8 cellular contexts compared by ENCODE assay signal in genomic region chrX:48597353-48598264, GRCh38. TPM values are rescaled to one million over a fixed set of nuclear protein-coding genes. Genes with fewer than 3 reads are reported as not detected.
DNase-seq lines count a peak whose midpoint lies in the region; ATAC-seq, FAIRE-seq and TF ChIP-seq lines count a peak whose summit lies in the region.

TSS of gene WDR13 (plus strand) at chrX:48597492. CDS start at chrX:48597997, 505 bp downstream.

- H3K9me3 ChIP-seq in T-helper 17 cell (ENCODE audit: control insufficient read depth, low read length, poor library complexity, severe bottlenecking) (no peaks in the 10 kb centered on the region), upper lobe of left lung (peaks cover 0 to 8% (median 0%) of the 10 kb centered on the region in 4 donors)

- H3K36me3 ChIP-seq in upper lobe of left lung = peaks cover 0 to 40% (median 21%) of the 10 kb centered on the region in 4 donors

- peaks cover 3 to 6% (median 6%) of the 10 kb centered on the region in 4 donors for H3K4me1 ChIP-seq in upper lobe of left lung

- peak in 1 of 4 donors; percentile 53 for TF ChIP-seq EP300 in upper lobe of left lung (IDR thresholded peaks at IDR 0.05)

- peak within 1 kb of the TSS; percentile 97 for H3K27ac Mint-ChIP-seq in T-helper 17 cell

- peak in 1 of 6 experiments; percentile 14 for TF ChIP-seq CTCF in upper lobe of left lung (IDR thresholded peaks at IDR 0.05)

- TF ChIP-seq POLR2A in GM12891 (IDR thresholded peaks at IDR 0.05; ENCODE audit: low read depth, low read length) (peak; percentile 51; the same call in 1 of the 2 replicates), upper lobe of left lung (IDR thresholded peaks at IDR 0.05) (peak in 3 of 4 donors; percentile 19 to 83 (median 70))

- DNase-seq in GM12891 (ENCODE audit: insufficient read length, low spot score) (peak; percentile 78), NCI-H187 (lab: John Stamatoyannopoulos, UW) (peak; percentile 67 to 78), T-helper 17 cell (peak; percentile 78 to 84 (median 83)), amygdala (lab: John Stamatoyannopoulos, UW) (peak; percentile 40 to 91 (median 80)), left cardiac atrium (peak; percentile 93), posterior vena cava (ENCODE audit: low spot score) (peak; percentile 97), upper lobe of left lung (peak; percentile 93 to 97)

- H3K27me3 Mint-ChIP-seq in T-helper 17 cell = no peaks in the 10 kb centered on the region

- peak within 1 kb of the TSS; percentile 24 to 64 (median 59) for H3K4me3 ChIP-seq in upper lobe of left lung

- no peaks in the 10 kb centered on the region for H3K27me3 ChIP-seq in upper lobe of left lung

- H3K4me3 Mint-ChIP-seq in T-helper 17 cell = peak within 1 kb of the TSS; percentile 96

- FAIRE-seq in GM12891 (lab: Jason Lieb, UNC) = peak; percentile 100

- intact Hi-C loops in left cardiac atrium (cut with DNase I) = no loop called here
- intact Hi-C loops in posterior vena cava (cut with DNase I) = loop anchor here in 1 of 2 donors (5.0 kb wide), 1 partner anchor 1350 kb away; no protein-coding TSS in a partner anchor

- H3K36me3 Mint-ChIP-seq in T-helper 17 cell (ENCODE audit: low read depth) = peaks cover 3% of the 10 kb centered on the region

- peak within 1 kb of the TSS; percentile 95 to 99 (median 96) for H3K27ac ChIP-seq in upper lobe of left lung

- WGBS in upper lobe of left lung, 2 donors = 0 to 39% methylated on average over 2 to 62 of the region's 62 CpGs

- peak; percentile 62 for ATAC-seq in HG02840 (IDR thresholded peaks at IDR 0.05; ENCODE audit: low FRiP score, unreplicated experiment)
- peak; percentile 89 for ATAC-seq in T-helper 17 cell
- ATAC-seq in left cardiac atrium = peak; percentile 93 to 96
- peak; percentile 94 to 97 for ATAC-seq in upper lobe of left lung (ENCODE audit: low FRiP score in 2 of 2)

- H3K4me1 Mint-ChIP-seq in T-helper 17 cell = peaks cover 8% of the 10 kb centered on the region

TF ChIP-seq in GM12891, 5 proteins besides CTCF, POLR2A, EP300 and RAD21:
- TF ChIP-seq POLR2AphosphoS5 (IDR thresholded peaks at IDR 0.05; ENCODE audit: low read depth, low read length) (peak; percentile 60; the same call in 1 of the 2 replicates), POU2F2 (IDR thresholded peaks at IDR 0.05; ENCODE audit: low read depth, low read length) (no peak), TAF1 (IDR thresholded peaks at IDR 0.05; ENCODE audit: low read depth, low read length) (no peak)

RNA-seq across cellular contexts. Expression of gene WDR13, which starts in this region (rescaled TPM):
- polyA plus RNA-seq in GM12891 (2012; ENCODE audit: low read depth, missing spikeins) = 55.1 TPM
- total RNA-seq in T-helper 17 cell (10 to 100 TPM; 49.1 to 53.3 TPM), left cardiac atrium (100 to 1,000 TPM; 142 to 178 TPM), posterior vena cava (10 to 100 TPM; 83.5 to 87.4 TPM), upper lobe of left lung (100 to 1,000 TPM in 5 of 6 donors, 10 to 100 TPM in 1; 71.2 to 185 (median 141) TPM)

Comparison
In these comparisons a context has a peak if more than half of its experiments do, and no peak if none do; other contexts are left out.
1. Peak in every context shown above with its lines: DNase-seq, ATAC-seq, H3K4me3 ChIP-seq and H3K27ac ChIP-seq.